15 cellular contexts compared by ENCODE assay signal in genomic region chr2:218470454-218470853, GRCh38. TPM values are rescaled to one million over a fixed set of nuclear protein-coding genes. Genes with fewer than 3 reads are reported as not detected.
"Had no signal": no experiment of that assay in that cellular context is flagged by ENCODE, and none has a peak within 500 bp of the region (broad histone marks: within the 10 kb centered on the region; RNA-seq: fewer than 3 reads in every experiment).

No MANE protein-coding gene starts in this region.

- H3K4me3 ChIP-seq: dorsolateral prefrontal cortex, heart right ventricle, left lung, pancreas had no signal

- DNase-seq: activated CD4-positive, alpha-beta T cell treated with anti-CD3 and anti-CD28 coated beads for 1 hour; activated CD8-positive, alpha-beta memory T cell treated with anti-CD3 and anti-CD28 coated beads for 24 hours; activated effector memory CD4-positive, alpha-beta T cell treated with Interleukin-2 at 50 U/mL for 16 hours; brain microvascular endothelial cell; dorsolateral prefrontal cortex; heart right ventricle; left lung; pancreas; retina; stimulated activated CD4-positive, alpha-beta T cell treated with anti-CD3 and anti-CD28 coated beads, Interleukin-4, amount 100 ng/mL, for 24 hours had no signal

- H3K9me3 ChIP-seq: heart right ventricle, left lung, pancreas had no signal

- H3K36me3 ChIP-seq: pancreas had no signal

- H3K27me3 ChIP-seq: brain microvascular endothelial cell, dorsolateral prefrontal cortex, heart right ventricle, left lung, pancreas had no signal

- H3K27ac ChIP-seq: brain microvascular endothelial cell, dorsolateral prefrontal cortex, pancreas had no signal

- H3K4me3 Mint-ChIP-seq: activated naive CD4-positive, alpha-beta T cell treated with anti-CD3 and anti-CD28 coated beads, Interleukin-2, amount 50 U/mL, for 24 hours; neural crest cell had no signal

- H3K4me1 Mint-ChIP-seq: neural crest cell had no signal

- H3K9me3 Mint-ChIP-seq: activated naive CD4-positive, alpha-beta T cell treated with anti-CD3 and anti-CD28 coated beads, Interleukin-2, amount 50 U/mL, for 24 hours; neural crest cell had no signal

- H3K27me3 Mint-ChIP-seq: activated naive CD4-positive, alpha-beta T cell treated with anti-CD3 and anti-CD28 coated beads, Interleukin-2, amount 50 U/mL, for 24 hours had no signal

- ATAC-seq: heart right ventricle, left lung, pancreas had no signal

RNA-seq across cellular contexts. Expression of gene VIL1, which starts 51.5 kb away (rescaled TPM):
- total RNA-seq: frontal cortex; heart right ventricle; neural crest cell; T-helper 2 cell treated with Interferon-gamma antibody and Interleukin-4, amounts not matched to agents 100 ng/mL and 5 ng/mL, for 36 hours; urinary bladder had no signal
